20 cellular contexts compared by ENCODE assay signal in genomic region chr1:16605532-16605931, GRCh38. TPM values are rescaled to one million over a fixed set of nuclear protein-coding genes. Genes with fewer than 3 reads are reported as not detected.
DNase-seq lines count a peak whose midpoint lies in the region; ATAC-seq and TF ChIP-seq lines count a peak whose summit lies in the region.
"Had no signal": no experiment of that assay in that cellular context is flagged by ENCODE, and none has a peak within 500 bp of the region (broad histone marks: within the 10 kb centered on the region; RNA-seq: fewer than 3 reads in every experiment).

No MANE protein-coding gene starts in this region.

- no peaks in the 10 kb centered on the region for H3K27me3 ChIP-seq in gastroesophageal sphincter
- H3K27me3 ChIP-seq: adrenal gland, BLaER1, cardiac muscle cell, left lung had no signal

- H3K9me3 Mint-ChIP-seq in osteocyte (ENCODE audit: unreplicated experiment): no peaks in the 10 kb centered on the region
- H3K9me3 Mint-ChIP-seq: T-helper 1 cell treated with Interleukin-12 subunit alpha and Interleukin-12 subunit beta and Interleukin-4 antibody, amounts not matched to agents 30 μg/mL and 1 μg/mL, for 36 hours had no signal

- peaks cover 0 to 45% of the 10 kb centered on the region in 2 donors for H3K36me3 ChIP-seq in gastroesophageal sphincter

- TF ChIP-seq POLR2A in gastroesophageal sphincter (IDR thresholded peaks at IDR 0.05): no peak

- H3K36me3 Mint-ChIP-seq in osteocyte (ENCODE audit: unreplicated experiment): no peaks in the 10 kb centered on the region

- H3K27ac ChIP-seq in 22Rv1 (peak overlapping the region; percentile 75), gastroesophageal sphincter (no peak overlapping the region)
- H3K27ac ChIP-seq: BLaER1, cardiac muscle cell, left lung had no signal

- no peak overlapping the region for H3K27ac Mint-ChIP-seq in osteocyte (ENCODE audit: unreplicated experiment)
- H3K27ac Mint-ChIP-seq: T-helper 1 cell treated with Interleukin-12 subunit alpha and Interleukin-12 subunit beta and Interleukin-4 antibody, amounts not matched to agents 30 μg/mL and 1 μg/mL, for 36 hours had no signal

- WGBS in gastroesophageal sphincter (ENCODE audit: low coverage in 1 of 2), 2 donors: 80 to 87% methylated on average over 5 of the region's 5 CpGs

- TF ChIP-seq EP300 in gastroesophageal sphincter (IDR thresholded peaks at IDR 0.05): no peak

- DNase-seq in RPMI8226: peak; percentile 5
- peak; percentile 12 for DNase-seq in epidermal melanocyte (ENCODE audit: insufficient read length, low spot score)
- peak; percentile 86 for DNase-seq in osteocyte (ENCODE audit: extremely low spot score, unreplicated experiment)
- DNase-seq in KG1 (lab: John Stamatoyannopoulos, UW): no peak
- DNase-seq: activated CD4-positive, alpha-beta T cell treated with anti-CD3 and anti-CD28 coated beads, Interleukin-2, amount 50 U/mL, for 1 hour; activated gamma-delta T cell treated with Interleukin-2 at 50 U/mL for 16 hours; NCI-H146; NCI-H774; SIG-M5; substantia nigra had no signal

- no peak overlapping the region for H3K4me3 Mint-ChIP-seq in osteocyte (ENCODE audit: unreplicated experiment)
- H3K4me3 Mint-ChIP-seq: T-helper 1 cell treated with Interleukin-12 subunit alpha and Interleukin-12 subunit beta and Interleukin-4 antibody, amounts not matched to agents 30 μg/mL and 1 μg/mL, for 36 hours had no signal

- no peak for ATAC-seq in HG03342 (IDR thresholded peaks at IDR 0.05; ENCODE audit: unreplicated experiment)
- ATAC-seq in HG03097 (IDR thresholded peaks at IDR 0.05; ENCODE audit: low FRiP score, unreplicated experiment): no peak
- no peak for ATAC-seq in gastroesophageal sphincter
- ATAC-seq: esophagus mucosa, left lung had no signal

- H3K4me1 Mint-ChIP-seq in osteocyte (ENCODE audit: unreplicated experiment): no peaks in the 10 kb centered on the region

- H3K27me3 Mint-ChIP-seq in osteocyte (ENCODE audit: unreplicated experiment): no peaks in the 10 kb centered on the region

- TF ChIP-seq CTCF in 22Rv1 (IDR thresholded peaks at IDR 0.05) (no peak), osteocyte (IDR thresholded peaks at IDR 0.05) (no peak), gastroesophageal sphincter (IDR thresholded peaks at IDR 0.05) (no peak)

- no peak overlapping the region for H3K4me3 ChIP-seq in gastroesophageal sphincter
- H3K4me3 ChIP-seq: adrenal gland, BLaER1, cardiac muscle cell, left lung had no signal

- peaks cover 0 to 13% (median 0%) of the 10 kb centered on the region in 3 donors for H3K4me1 ChIP-seq in gastroesophageal sphincter
- H3K4me1 ChIP-seq: left lung had no signal

- H3K9me3 ChIP-seq in gastroesophageal sphincter: no peaks in the 10 kb centered on the region
- H3K9me3 ChIP-seq: adrenal gland, BLaER1, left lung had no signal

RNA-seq across cellular contexts. Expression of gene NBPF1, which starts 7.8 kb away (rescaled TPM):
- total RNA-seq in osteocyte: 50.1 and 55.6 TPM in 2 replicates
- total RNA-seq in gastroesophageal sphincter: 10 to 100 TPM; 21.8 to 46.6 (median 30.7) TPM
